16 cellular contexts compared by ENCODE assay signal in the genomic region with DNA sequence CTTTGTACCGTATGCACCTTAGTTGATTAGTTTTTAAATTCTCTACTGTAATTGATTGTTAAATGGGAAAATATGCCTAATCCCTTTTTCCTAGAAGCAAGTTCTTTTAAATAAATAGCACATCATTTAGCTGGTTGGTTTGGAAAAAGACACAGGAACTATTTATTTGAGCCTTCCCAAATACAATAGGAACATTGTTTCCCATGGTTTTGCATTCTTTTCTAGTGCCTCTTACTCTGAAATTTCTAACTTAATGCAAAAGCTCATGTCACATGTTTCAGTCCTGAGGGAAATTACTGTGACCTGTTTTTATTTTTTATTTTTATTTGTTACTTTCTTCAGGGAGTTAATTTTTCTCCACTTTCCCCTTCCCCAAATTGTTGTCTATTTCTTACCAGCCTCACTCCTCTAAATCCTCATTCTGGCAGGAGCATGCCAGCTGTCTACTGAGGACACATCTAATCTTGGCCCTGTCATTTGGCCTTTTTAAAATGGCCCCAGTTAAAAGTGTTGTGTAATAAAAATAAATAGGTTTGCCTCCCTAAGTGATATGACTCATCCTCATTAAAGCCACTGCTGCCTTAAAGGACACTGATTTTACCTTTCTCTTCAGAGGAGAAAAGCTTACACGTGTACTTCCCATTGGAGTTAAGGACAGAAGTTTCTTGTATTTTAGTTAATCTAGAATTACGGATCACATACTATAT.
A peak's percentile ranks its signal among the peaks of the same experiment; 100 is the strongest.
DNase-seq lines count a peak whose midpoint lies in the region; ATAC-seq and TF ChIP-seq lines count a peak whose summit lies in the region.
"Had no signal": no experiment of that assay in that cellular context is flagged by ENCODE, and none has a peak within 500 bp of the region (broad histone marks: within the 10 kb centered on the region; RNA-seq: fewer than 3 reads in every experiment).

No MANE protein-coding gene starts in this region.

- intact Hi-C loops in psoas muscle (cut with DNase I): no loop called here

- no peak for TF ChIP-seq CTCF in psoas muscle (IDR thresholded peaks at IDR 0.05)

- H3K4me3 ChIP-seq in psoas muscle: peak overlapping the region; percentile 17
- H3K4me3 ChIP-seq: left lung, ovary, SJSA1, spleen had no signal

- peak; percentile 7 for DNase-seq in ELR (ENCODE audit: low read depth)
- peak; percentile 23 for DNase-seq in LoVo (ENCODE audit: low spot score)
- DNase-seq in foreskin melanocyte: peak; percentile 83
- DNase-seq in psoas muscle: no peak
- no peak for DNase-seq in dedifferentiated amniotic fluid mesenchymal stem cell (ENCODE audit: extremely low spot score)
- DNase-seq: activated CD4-positive, CD25-positive, alpha-beta regulatory T cell treated with anti-CD3 and anti-CD28 coated beads, Interleukin-2, amount 50 U/mL, for 72 hours; BE2C; KBM-7; left lung; NCI-H2171 treated with DMSO at 0.1 percent for 48 hours; ovary; spleen had no signal

- peak overlapping the region; percentile 73 for H3K27ac ChIP-seq in psoas muscle
- H3K27ac ChIP-seq: left lung, ovary, SJSA1, spleen had no signal

- H3K4me1 ChIP-seq in psoas muscle: peaks cover 5% of the 10 kb centered on the region
- H3K4me1 ChIP-seq: BE2C, left lung, spleen had no signal

- no peaks in the 10 kb centered on the region for H3K9me3 ChIP-seq in psoas muscle
- H3K9me3 ChIP-seq: BE2C, left lung, ovary, SJSA1, spleen had no signal

- no peaks in the 10 kb centered on the region for H3K27me3 ChIP-seq in psoas muscle (ENCODE audit: insufficient read depth in 3 of 3, low read length in 2 of 3)
- H3K27me3 ChIP-seq: BE2C, left lung, ovary, SJSA1, spleen had no signal

- WGBS in psoas muscle, 3 donors: 26 to 60% (median 36%) methylated on average over 3 of the region's 3 CpGs

- peak; percentile 81 to 98 (median 96) for ATAC-seq in psoas muscle
- ATAC-seq in HG02588 (IDR thresholded peaks at IDR 0.05; ENCODE audit: unreplicated experiment): no peak
- ATAC-seq in HG03159 (IDR thresholded peaks at IDR 0.05; ENCODE audit: unreplicated experiment): no peak
- ATAC-seq: activated T-helper 17 cell treated with anti-CD3 and anti-CD28 coated beads, Interleukin-2, amount 50 U/mL, for 72 hours; left lung had no signal

- no peaks in the 10 kb centered on the region for H3K36me3 ChIP-seq in psoas muscle (ENCODE audit: insufficient read depth in 1 of 2, low read depth in 1 of 2)
- H3K36me3 ChIP-seq: BE2C, left lung, ovary, SJSA1, spleen had no signal

Comparison
In these comparisons a context has a peak if more than half of its experiments do, and no peak if none do; other contexts are left out.
1. DNase-seq: peak in ELR (single experiment), LoVo (single experiment) and foreskin melanocyte (single experiment); none in psoas muscle (0 of 2) and dedifferentiated amniotic fluid mesenchymal stem cell (single experiment).
2. ATAC-seq: peak in psoas muscle (4 of 4); none in HG02588 (single experiment) and HG03159 (single experiment).